9 cellular contexts compared by ENCODE assay signal in the genomic region with DNA sequence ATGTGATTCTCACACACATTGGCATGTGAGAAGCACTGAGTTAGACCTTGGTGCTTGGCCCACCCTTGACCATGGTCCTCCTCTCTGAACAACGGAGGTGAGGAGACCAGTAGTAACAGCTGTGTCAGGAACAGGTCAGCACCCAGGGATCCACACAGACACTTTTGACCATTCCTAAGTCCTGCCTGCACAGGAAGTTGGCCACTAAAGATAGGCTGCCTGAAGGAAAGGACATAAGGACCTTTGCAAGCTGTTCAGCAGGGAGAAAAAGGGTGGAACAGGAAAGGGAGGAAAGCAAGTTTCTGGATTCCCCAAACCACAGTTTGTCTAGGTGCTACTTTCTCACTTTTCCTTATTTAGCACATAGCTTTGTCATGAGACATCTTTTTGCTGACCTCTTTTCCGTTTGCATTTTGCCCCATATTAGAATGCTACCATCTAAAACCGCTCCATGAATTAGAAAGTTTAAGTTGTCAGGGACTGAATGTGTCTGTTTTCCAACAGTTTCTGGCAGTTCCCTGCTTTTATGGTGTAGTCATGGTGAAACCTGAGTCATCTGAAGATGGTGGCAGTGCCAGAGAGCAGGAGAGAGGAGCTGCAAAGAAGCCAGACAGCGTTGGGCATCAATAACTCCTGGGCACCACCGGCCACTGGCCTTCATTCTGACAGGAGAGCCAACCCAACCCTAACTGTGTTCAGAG. TPM values are rescaled to one million over a fixed set of nuclear protein-coding genes. Genes with fewer than 3 reads are reported as not detected.
A peak's percentile ranks its signal among the peaks of the same experiment; 100 is the strongest.
DNase-seq lines count a peak whose midpoint lies in the region; ATAC-seq and TF ChIP-seq lines count a peak whose summit lies in the region.
"Had no signal": no experiment of that assay in that cellular context is flagged by ENCODE, and none has a peak within 500 bp of the region (broad histone marks: within the 10 kb centered on the region; RNA-seq: fewer than 3 reads in every experiment).

No MANE protein-coding gene starts in this region.

- H3K27ac ChIP-seq in hepatocyte (peak overlapping the region; percentile 35), subcutaneous abdominal adipose tissue (ENCODE audit: low read depth, low read length) (peak overlapping the region; percentile 5)

- TF ChIP-seq CTCF in hepatocyte (IDR thresholded peaks at IDR 0.05; ENCODE audit: poor library complexity), result no peak

- H3K9me3 ChIP-seq in hepatocyte (ENCODE audit: low read depth), result no peaks in the 10 kb centered on the region
- H3K9me3 ChIP-seq in subcutaneous abdominal adipose tissue (ENCODE audit: control insufficient read depth in 5 of 5, low read length in 5 of 5), result no peaks in the 10 kb centered on the region

- peak overlapping the region; percentile 90 for H3K4me3 Mint-ChIP-seq in activated CD4-positive, alpha-beta T cell treated with anti-CD3 and anti-CD28 coated beads, Interleukin-2, amount 10 ng/mL, durations not matched to agents 24 days and 14 days

- no peaks in the 10 kb centered on the region for H4K20me1 ChIP-seq in hepatocyte (ENCODE audit: insufficient read depth, poor library complexity, severe bottlenecking)
- H4K20me1 ChIP-seq: BLaER1 treated with 17β-estradiol and CSF1 and Interleukin-3, amounts not matched to agents 10 nM and 100 nM had no signal

- peaks cover 42% of the 10 kb centered on the region for H3K4me1 Mint-ChIP-seq in activated CD4-positive, alpha-beta T cell treated with anti-CD3 and anti-CD28 coated beads, Interleukin-2, amount 10 ng/mL, durations not matched to agents 24 days and 14 days

- H3K9me3 Mint-ChIP-seq in activated CD4-positive, alpha-beta T cell treated with anti-CD3 and anti-CD28 coated beads, Interleukin-2, amount 10 ng/mL, durations not matched to agents 24 days and 14 days, result no peaks in the 10 kb centered on the region
- H3K9me3 Mint-ChIP-seq in activated naive CD4-positive, alpha-beta T cell treated with anti-CD3 and anti-CD28 coated beads, Interleukin-2, amount 50 U/mL, for 72 hours, result peaks cover 0 to 8% of the 10 kb centered on the region in 2 donors

- no peaks in the 10 kb centered on the region for H3K4me1 ChIP-seq in hepatocyte (ENCODE audit: insufficient read depth)
- H3K4me1 ChIP-seq in subcutaneous abdominal adipose tissue (ENCODE audit: control insufficient read depth in 5 of 5, insufficient read depth in 5 of 5, low read length in 5 of 5), result peaks cover 0 to 34% (median 20%) of the 10 kb centered on the region in 5 donors

- intact Hi-C loops in activated CD4-positive, alpha-beta T cell treated with anti-CD3 and anti-CD28 coated beads, Interleukin-2, amount 10 ng/mL, durations not matched to agents 24 days and 14 days (cut with micrococcal nuclease), result loop anchor here (1.0 to 2.0 kb wide), 6 partner anchors 9 to 174 kb away; partner anchors contain the start of gene EEF1A1

- H3K36me3 ChIP-seq in hepatocyte (replicated peaks; ENCODE audit: insufficient read depth, low read depth), result no peaks in the 10 kb centered on the region
- no peaks in the 10 kb centered on the region for H3K36me3 ChIP-seq in subcutaneous abdominal adipose tissue (ENCODE audit: control insufficient read depth in 5 of 5, insufficient read depth in 5 of 5, low read length in 5 of 5)
- H3K36me3 ChIP-seq: BLaER1 treated with 17β-estradiol and CSF1 and Interleukin-3, amounts not matched to agents 10 nM and 100 nM had no signal

- peak; percentile 37 to 44 for ATAC-seq in activated naive CD4-positive, alpha-beta T cell treated with anti-CD3 and anti-CD28 coated beads, Interleukin-2, amount 50 U/mL, for 72 hours
- ATAC-seq in GM19452 (IDR thresholded peaks at IDR 0.05; ENCODE audit: unreplicated experiment) (no peak), GM21528 (IDR thresholded peaks at IDR 0.05; ENCODE audit: low FRiP score, unreplicated experiment) (no peak)

- H3K79me2 ChIP-seq in hepatocyte, result no peaks in the 10 kb centered on the region

- no peak overlapping the region for H3K4me3 ChIP-seq in hepatocyte
- peak overlapping the region in 2 of 5 donors; percentile 75 to 79 for H3K4me3 ChIP-seq in subcutaneous abdominal adipose tissue (ENCODE audit: low read depth in 1 of 5, low read length in 5 of 5)

- DNase-seq in activated CD4-positive, alpha-beta T cell treated with anti-CD3 and anti-CD28 coated beads, Interleukin-2, amount 10 ng/mL, durations not matched to agents 24 days and 14 days, result peak; percentile 68
- no peak for DNase-seq in activated CD4-positive, alpha-beta T cell treated with anti-CD3 and anti-CD28 coated beads for 1 hour
- DNase-seq in activated naive CD4-positive, alpha-beta T cell treated with anti-CD3 and anti-CD28 coated beads, Interleukin-2, amount 50 U/mL, for 72 hours (ENCODE audit: low spot score in 2 of 2), result peak in 1 of 2 donors; percentile 27
- DNase-seq in hepatocyte (ENCODE audit: low spot score) (no peak), OCI-M2 (lab: John Stamatoyannopoulos, UW; ENCODE audit: unreplicated experiment) (no peak)

- no peak overlapping the region for H3K9ac ChIP-seq in subcutaneous abdominal adipose tissue (ENCODE audit: low read length in 5 of 5)

- H2AFZ ChIP-seq in hepatocyte, result peak overlapping the region; percentile 89

- peaks cover 24% of the 10 kb centered on the region for H3K36me3 Mint-ChIP-seq in activated CD4-positive, alpha-beta T cell treated with anti-CD3 and anti-CD28 coated beads, Interleukin-2, amount 10 ng/mL, durations not matched to agents 24 days and 14 days (ENCODE audit: low read depth)
- H3K36me3 Mint-ChIP-seq in activated naive CD4-positive, alpha-beta T cell treated with anti-CD3 and anti-CD28 coated beads, Interleukin-2, amount 50 U/mL, for 72 hours, result peaks cover 24 to 62% of the 10 kb centered on the region in 2 donors

- H3K9me2 ChIP-seq in hepatocyte (replicated peaks; ENCODE audit: insufficient read depth), result no peaks in the 10 kb centered on the region

- peak overlapping the region; percentile 91 for H3K4me2 ChIP-seq in hepatocyte

- peaks cover 2% of the 10 kb centered on the region for H3K27me3 Mint-ChIP-seq in activated CD4-positive, alpha-beta T cell treated with anti-CD3 and anti-CD28 coated beads, Interleukin-2, amount 10 ng/mL, durations not matched to agents 24 days and 14 days

- WGBS in hepatocyte (ENCODE audit: low lambda C conversion rate, missing lambda C conversion rate), result 82% methylated on average over 5 of the region's 5 CpGs

- H3K27me3 ChIP-seq in hepatocyte, result no peaks in the 10 kb centered on the region
- H3K27me3 ChIP-seq in subcutaneous abdominal adipose tissue (ENCODE audit: control insufficient read depth in 5 of 5, insufficient read depth in 4 of 5, low read length in 5 of 5), result peaks cover 0 to 6% (median 0%) of the 10 kb centered on the region in 5 donors

- H3K27ac Mint-ChIP-seq in activated CD4-positive, alpha-beta T cell treated with anti-CD3 and anti-CD28 coated beads, Interleukin-2, amount 10 ng/mL, durations not matched to agents 24 days and 14 days, result peak overlapping the region; percentile 98
- H3K27ac Mint-ChIP-seq in activated naive CD4-positive, alpha-beta T cell treated with anti-CD3 and anti-CD28 coated beads, Interleukin-2, amount 50 U/mL, for 72 hours, result peak overlapping the region; percentile 97 to 99

RNA-seq across cellular contexts. Expression of gene CD109, which starts 1.1 kb away (rescaled TPM):
- 23.6 and 24.2 TPM in 2 replicates for total RNA-seq in activated CD4-positive, alpha-beta T cell treated with anti-CD3 and anti-CD28 coated beads, Interleukin-2, amount 10 ng/mL, durations not matched to agents 24 days and 14 days
- total RNA-seq in activated naive CD4-positive, alpha-beta T cell treated with anti-CD3 and anti-CD28 coated beads, Interleukin-2, amount 50 U/mL, for 72 hours, result 10 to 100 TPM; 15.4 to 30.3 TPM
- total RNA-seq in hepatocyte, result 7.3 and 8.2 TPM in 2 replicates
- polyA plus RNA-seq in hepatocyte, result 3.0 and 4.7 TPM in 2 replicates

RNA-seq across cellular contexts. Expression of gene SLC17A5, which starts 41.1 kb away (rescaled TPM):
- total RNA-seq in activated CD4-positive, alpha-beta T cell treated with anti-CD3 and anti-CD28 coated beads, Interleukin-2, amount 10 ng/mL, durations not matched to agents 24 days and 14 days, result 4.9 TPM in 2 replicates
- total RNA-seq in activated naive CD4-positive, alpha-beta T cell treated with anti-CD3 and anti-CD28 coated beads, Interleukin-2, amount 50 U/mL, for 72 hours, result 1 to 10 TPM; 5.3 to 7.2 TPM
- 76.9 and 90.6 TPM in 2 replicates for total RNA-seq in hepatocyte
- 47.7 TPM in 2 replicates for polyA plus RNA-seq in hepatocyte

Comparison
In these comparisons a context has a peak if more than half of its experiments do, and no peak if none do; other contexts are left out.
1. ATAC-seq: peak in activated naive CD4-positive, alpha-beta T cell treated with anti-CD3 and anti-CD28 coated beads, Interleukin-2, amount 50 U/mL, for 72 hours (2 of 2); none in GM19452 (single experiment) and GM21528 (single experiment).